Comparison of ENCODE assay signal across 35 cellular contexts in genomic region chr6:168242111-168242510, GRCh38.
"Had no signal": no experiment of that assay in that cellular context is flagged by ENCODE, and none has a peak within 500 bp of the region (broad histone marks: within the 10 kb centered on the region; RNA-seq: fewer than 3 reads in every experiment).

No MANE protein-coding gene starts in this region.

- H3K36me3 ChIP-seq: adrenal gland, esophagus squamous epithelium, WERI-Rb-1 had no signal

- H3K4me3 Mint-ChIP-seq: activated B cell treated with CpG ODN at 0.5 μM for 24 hours; activated CD4-positive, alpha-beta memory T cell treated with anti-CD3 and anti-CD28 coated beads for 36 hours; activated CD4-positive, alpha-beta T cell treated with anti-CD3 and anti-CD28 coated beads for 36 hours; activated CD4-positive, alpha-beta T cell treated with anti-CD3 and anti-CD28 coated beads, Interleukin-2, amount 10 ng/mL, durations not matched to agents 24 days and 14 days; activated CD8-positive, alpha-beta memory T cell treated with anti-CD3 and anti-CD28 coated beads, Interleukin-2, amount 10 ng/mL, durations not matched to agents 7 days and 5 days; activated CD8-positive, alpha-beta T cell treated with anti-CD3 and anti-CD28 coated beads, Interleukin-2, amount 10 ng/mL, durations not matched to agents 7 days and 5 days; activated naive CD4-positive, alpha-beta T cell treated with anti-CD3 and anti-CD28 coated beads for 36 hours; activated naive CD4-positive, alpha-beta T cell treated with anti-CD3 and anti-CD28 coated beads, Interleukin-2, amount 50 U/mL, for 24 hours; activated naive CD8-positive, alpha-beta T cell treated with anti-CD3 and anti-CD28 coated beads for 36 hours; activated naive CD8-positive, alpha-beta T cell treated with anti-CD3 and anti-CD28 coated beads, Interleukin-2, amount 50 U/mL, for 24 hours; activated T-helper 1 cell treated with anti-CD3 and anti-CD28 coated beads, Interleukin-12 subunit alpha, Interleukin-12 subunit beta, Interleukin-2, Interleukin-4 antibody, amounts not matched to agents 30 ng/mL and 10 ng/mL and 1 ng/mL, durations not matched to agents 14 hours and 24 hours and 36 hours; effector memory CD8-positive, alpha-beta T cell; T-helper 17 cell; T-helper 2 cell treated with Interferon-gamma antibody and Interleukin-4, amounts not matched to agents 5 μg/mL and 100 μg/mL, for 36 hours had no signal

- H3K9me3 ChIP-seq: adrenal gland, body of pancreas, esophagus squamous epithelium had no signal

- DNase-seq: activated B cell treated with CpG ODN at 0.5 μM for 24 hours; activated CD4-positive, alpha-beta memory T cell treated with anti-CD3 and anti-CD28 coated beads for 36 hours; activated CD4-positive, alpha-beta T cell treated with anti-CD3 and anti-CD28 coated beads for 36 hours; activated CD4-positive, alpha-beta T cell treated with anti-CD3 and anti-CD28 coated beads, Interleukin-2, amount 10 ng/mL, durations not matched to agents 24 days and 14 days; activated CD8-positive, alpha-beta memory T cell treated with anti-CD3 and anti-CD28 coated beads, Interleukin-2, amount 10 ng/mL, durations not matched to agents 7 days and 5 days; activated CD8-positive, alpha-beta memory T cell treated with anti-CD3 and anti-CD28 coated beads, Interleukin-2, amount 50 U/mL, for 4 hours; activated CD8-positive, alpha-beta T cell treated with anti-CD3 and anti-CD28 coated beads, Interleukin-2, amount 10 ng/mL, durations not matched to agents 7 days and 5 days; activated effector memory CD4-positive, alpha-beta T cell treated with anti-CD3 and anti-CD28 coated beads, Interleukin-2, amount 50 U/mL, for 16 hours; activated naive CD4-positive, alpha-beta T cell treated with anti-CD3 and anti-CD28 coated beads for 36 hours; activated naive CD8-positive, alpha-beta T cell treated with anti-CD3 and anti-CD28 coated beads for 36 hours; activated naive CD8-positive, alpha-beta T cell treated with anti-CD3 and anti-CD28 coated beads, Interleukin-2, amount 50 U/mL, for 24 hours; activated T-cell treated with anti-CD3 and anti-CD28 coated beads, Interleukin-2, amount 50 U/mL, for 1 hour; activated T-cell treated with anti-CD3 and anti-CD28 coated beads, Interleukin-2, amount 50 U/mL, for 48 hours; adrenal gland; amygdala; aorta; body of pancreas; caudate nucleus; cortex of kidney; dermis blood vessel endothelial cell; effector CD4-positive, alpha-beta T cell; effector memory CD8-positive, alpha-beta T cell; erythroblast; esophagus squamous epithelium; foreskin melanocyte; T-helper 1 cell; T-helper 17 cell; T1000; WERI-Rb-1 had no signal

- H3K36me3 Mint-ChIP-seq: activated CD4-positive, alpha-beta memory T cell treated with anti-CD3 and anti-CD28 coated beads for 36 hours; activated CD8-positive, alpha-beta memory T cell treated with anti-CD3 and anti-CD28 coated beads, Interleukin-2, amount 10 ng/mL, durations not matched to agents 7 days and 5 days; activated naive CD4-positive, alpha-beta T cell treated with anti-CD3 and anti-CD28 coated beads, Interleukin-2, amount 50 U/mL, for 24 hours; activated naive CD8-positive, alpha-beta T cell treated with anti-CD3 and anti-CD28 coated beads for 36 hours had no signal

- H3K4me3 ChIP-seq: adrenal gland, body of pancreas, esophagus squamous epithelium had no signal

- H3K27ac ChIP-seq: adrenal gland, body of pancreas, esophagus squamous epithelium, WERI-Rb-1 had no signal

- H3K4me1 Mint-ChIP-seq: activated B cell treated with CpG ODN at 0.5 μM for 24 hours; activated naive CD4-positive, alpha-beta T cell treated with anti-CD3 and anti-CD28 coated beads, Interleukin-2, amount 50 U/mL, for 24 hours; activated naive CD8-positive, alpha-beta T cell treated with anti-CD3 and anti-CD28 coated beads, Interleukin-2, amount 50 U/mL, for 24 hours had no signal

- H3K9me3 Mint-ChIP-seq: activated B cell treated with CpG ODN at 0.5 μM for 24 hours; activated CD4-positive, alpha-beta memory T cell treated with anti-CD3 and anti-CD28 coated beads for 36 hours; activated CD4-positive, alpha-beta T cell treated with anti-CD3 and anti-CD28 coated beads, Interleukin-2, amount 10 ng/mL, durations not matched to agents 24 days and 14 days; activated naive CD4-positive, alpha-beta T cell treated with anti-CD3 and anti-CD28 coated beads for 36 hours; activated naive CD4-positive, alpha-beta T cell treated with anti-CD3 and anti-CD28 coated beads, Interleukin-2, amount 50 U/mL, for 24 hours; activated naive CD8-positive, alpha-beta T cell treated with anti-CD3 and anti-CD28 coated beads for 36 hours; activated naive CD8-positive, alpha-beta T cell treated with anti-CD3 and anti-CD28 coated beads, Interleukin-2, amount 50 U/mL, for 24 hours; activated T-helper 1 cell treated with anti-CD3 and anti-CD28 coated beads, Interleukin-12 subunit alpha, Interleukin-12 subunit beta, Interleukin-2, Interleukin-4 antibody, amounts not matched to agents 30 ng/mL and 10 ng/mL and 1 ng/mL, durations not matched to agents 14 hours and 24 hours and 36 hours; activated T-helper 2 cell treated with anti-CD3 and anti-CD28 coated beads, Interferon-gamma antibody, Interleukin-2, Interleukin-4, amounts not matched to agents 10 μg/mL and 5 μg/mL and 100 μg/mL, durations not matched to agents 14 hours and 24 hours and 36 hours; effector memory CD8-positive, alpha-beta T cell; T-helper 2 cell treated with Interferon-gamma antibody and Interleukin-4, amounts not matched to agents 5 μg/mL and 100 μg/mL, for 36 hours had no signal

- ATAC-seq: activated CD4-positive, alpha-beta T cell treated with anti-CD3 and anti-CD28 coated beads for 36 hours; activated CD4-positive, CD25-positive, alpha-beta regulatory T cell treated with anti-CD3 and anti-CD28 coated beads, Interleukin-2, amount 50 U/mL, for 24 hours; activated CD8-positive, alpha-beta memory T cell treated with anti-CD3 and anti-CD28 coated beads, Interleukin-2, amount 10 ng/mL, durations not matched to agents 7 days and 5 days; activated CD8-positive, alpha-beta T cell treated with anti-CD3 and anti-CD28 coated beads, Interleukin-2, amount 10 ng/mL, durations not matched to agents 7 days and 5 days; activated naive CD8-positive, alpha-beta T cell treated with anti-CD3 and anti-CD28 coated beads, Interleukin-2, amount 50 U/mL, for 24 hours; body of pancreas; effector memory CD8-positive, alpha-beta T cell; T-helper 17 cell had no signal

- H3K27me3 Mint-ChIP-seq: activated CD4-positive, alpha-beta T cell treated with anti-CD3 and anti-CD28 coated beads, Interleukin-2, amount 10 ng/mL, durations not matched to agents 24 days and 14 days; activated CD8-positive, alpha-beta memory T cell treated with anti-CD3 and anti-CD28 coated beads, Interleukin-2, amount 10 ng/mL, durations not matched to agents 7 days and 5 days; activated naive CD4-positive, alpha-beta T cell treated with anti-CD3 and anti-CD28 coated beads, Interleukin-2, amount 50 U/mL, for 24 hours; activated naive CD8-positive, alpha-beta T cell treated with anti-CD3 and anti-CD28 coated beads, Interleukin-2, amount 50 U/mL, for 24 hours had no signal

- H3K27ac Mint-ChIP-seq: activated B cell treated with CpG ODN at 0.5 μM for 24 hours; activated CD4-positive, alpha-beta memory T cell treated with anti-CD3 and anti-CD28 coated beads for 36 hours; activated CD4-positive, alpha-beta T cell treated with anti-CD3 and anti-CD28 coated beads for 36 hours; activated CD8-positive, alpha-beta memory T cell treated with anti-CD3 and anti-CD28 coated beads, Interleukin-2, amount 10 ng/mL, durations not matched to agents 7 days and 5 days; activated CD8-positive, alpha-beta T cell treated with anti-CD3 and anti-CD28 coated beads, Interleukin-2, amount 10 ng/mL, durations not matched to agents 7 days and 5 days; activated naive CD4-positive, alpha-beta T cell treated with anti-CD3 and anti-CD28 coated beads for 36 hours; activated naive CD4-positive, alpha-beta T cell treated with anti-CD3 and anti-CD28 coated beads, Interleukin-2, amount 50 U/mL, for 24 hours; activated naive CD8-positive, alpha-beta T cell treated with anti-CD3 and anti-CD28 coated beads for 36 hours; activated naive CD8-positive, alpha-beta T cell treated with anti-CD3 and anti-CD28 coated beads, Interleukin-2, amount 50 U/mL, for 24 hours; activated T-helper 1 cell treated with anti-CD3 and anti-CD28 coated beads, Interleukin-12 subunit alpha, Interleukin-12 subunit beta, Interleukin-2, Interleukin-4 antibody, amounts not matched to agents 30 ng/mL and 10 ng/mL and 1 ng/mL, durations not matched to agents 14 hours and 24 hours and 36 hours; activated T-helper 2 cell treated with anti-CD3 and anti-CD28 coated beads, Interferon-gamma antibody, Interleukin-2, Interleukin-4, amounts not matched to agents 10 μg/mL and 5 μg/mL and 100 μg/mL, durations not matched to agents 14 hours and 24 hours and 36 hours; effector memory CD8-positive, alpha-beta T cell; T-helper 17 cell; T-helper 2 cell treated with Interferon-gamma antibody and Interleukin-4, amounts not matched to agents 5 μg/mL and 100 μg/mL, for 36 hours had no signal

- H3K27me3 ChIP-seq: adrenal gland, body of pancreas had no signal

- H3K4me1 ChIP-seq: adrenal gland had no signal

- FAIRE-seq: colon had no signal
